ENCODE assay signal across 10 cellular contexts in genomic region chr6:33433001-33433559, GRCh38. TPM values are rescaled to one million over a fixed set of nuclear protein-coding genes. Genes with fewer than 3 reads are reported as not detected.
DNase-seq lines count a peak whose midpoint lies in the region; ATAC-seq and TF ChIP-seq lines count a peak whose summit lies in the region.
"Had no signal": no experiment of that assay in that cellular context is flagged by ENCODE, and none has a peak within 500 bp of the region (broad histone marks: within the 10 kb centered on the region; RNA-seq: fewer than 3 reads in every experiment).

No MANE protein-coding gene starts in this region.

- peaks cover 56% of the 10 kb centered on the region for H3F3A ChIP-seq in neural progenitor cell (ENCODE audit: low read depth)

- H3K9me3 ChIP-seq in Caco-2 (no peaks in the 10 kb centered on the region), KOPT-K1 (ENCODE audit: insufficient read depth, low read length, poor library complexity, severe bottlenecking) (no peaks in the 10 kb centered on the region), esophagus muscularis mucosa (no peaks in the 10 kb centered on the region), neural progenitor cell (ENCODE audit: low read depth) (no peaks in the 10 kb centered on the region), body of pancreas (no peaks in the 10 kb centered on the region)

- no peaks in the 10 kb centered on the region for H3K9me3 Mint-ChIP-seq in Caco-2 (ENCODE audit: unreplicated experiment)
- H3K9me3 Mint-ChIP-seq in neural progenitor cell: no peaks in the 10 kb centered on the region

- H3K4me1 Mint-ChIP-seq in Caco-2 (ENCODE audit: low read depth, unreplicated experiment) (peaks cover 25% of the 10 kb centered on the region), neural progenitor cell (peaks cover 64% of the 10 kb centered on the region)

- intact Hi-C loops in Caco-2 (cut with micrococcal nuclease; ENCODE audit: unreplicated experiment) (no loop called here), esophagus muscularis mucosa (cut with DNase I) (no loop called here), body of pancreas (cut with DNase I) (no loop called here)

- peaks cover 49% of the 10 kb centered on the region for H4K20me1 ChIP-seq in neural progenitor cell (ENCODE audit: low read depth)

- H3K4me3 ChIP-seq in Caco-2 (ENCODE audit: low read depth, low read length): no peak overlapping the region
- no peak overlapping the region for H3K4me3 ChIP-seq in esophagus muscularis mucosa
- peak overlapping the region; percentile 52 for H3K4me3 ChIP-seq in neural progenitor cell
- no peak overlapping the region for H3K4me3 ChIP-seq in body of pancreas

- H3K9ac ChIP-seq in neural progenitor cell: no peak overlapping the region

- TF ChIP-seq POLR2A in esophagus muscularis mucosa (IDR thresholded peaks at IDR 0.05; ENCODE audit: low read depth) (no peak), body of pancreas (IDR thresholded peaks at IDR 0.05) (no peak)

- peaks cover 45% of the 10 kb centered on the region for H3K4me1 ChIP-seq in Caco-2
- peaks cover 38 to 65% (median 61%) of the 10 kb centered on the region in 4 donors for H3K4me1 ChIP-seq in esophagus muscularis mucosa
- peaks cover 59% of the 10 kb centered on the region for H3K4me1 ChIP-seq in neural progenitor cell
- H3K4me1 ChIP-seq in body of pancreas: peaks cover 7% of the 10 kb centered on the region

- H3K27ac Mint-ChIP-seq in Caco-2 (ENCODE audit: unreplicated experiment): peak overlapping the region; percentile 75
- H3K27ac Mint-ChIP-seq in neural progenitor cell: peak overlapping the region; percentile 2

- H3K27me3 Mint-ChIP-seq in Caco-2 (ENCODE audit: insufficient read depth, unreplicated experiment) (no peaks in the 10 kb centered on the region), neural progenitor cell (ENCODE audit: insufficient read depth, low read depth) (peaks cover 8% of the 10 kb centered on the region)

- WGBS in esophagus muscularis mucosa: 100% methylated on average over 1 of the region's 1 CpG
- WGBS in body of pancreas, 2 donors: 89 to 94% methylated on average over 1 of the region's 1 CpG

- DNase-seq in Caco-2 (peak; percentile 46 to 58), esophagus muscularis mucosa (ENCODE audit: extremely low spot score) (no peak), neural progenitor cell (ENCODE audit: low spot score) (peak; percentile 35), body of pancreas (no peak), NCI-H345 treated with DMSO at 0.1 percent for 48 hours (lab: John Stamatoyannopoulos, UW; ENCODE audit: unreplicated experiment) (no peak)
- no peak for DNase-seq in stimulated activated CD4-positive, alpha-beta T cell treated with anti-CD3 and anti-CD28 coated beads, Interleukin-12 subunit alpha, Interleukin-12 subunit beta, amount 100 ng/mL, for 4 hours
- DNase-seq in stimulated activated CD4-positive, alpha-beta T cell treated with anti-CD3 and anti-CD28 coated beads, Interleukin-1b, Interleukin-23, amount 100 ng/mL, for 48 hours: no peak
- DNase-seq: activated CD8-positive, alpha-beta memory T cell treated with anti-CD3 and anti-CD28 coated beads for 24 hours; NCI-H345 had no signal

- no TSS peak for BruUV-seq in Caco-2 (replicated peaks; lab: Mats Ljungman, UMichigan)

- no peak for TF ChIP-seq EP300 in esophagus muscularis mucosa (IDR thresholded peaks at IDR 0.05)

- POLR2A ChIA-PET in Caco-2 (lab: Charles Lee): interaction anchor here (1.0 kb wide), 1 partner anchor 21 kb away, joined by 3 read pairs; no protein-coding TSS in a partner anchor

- CTCF ChIA-PET in Caco-2 (lab: Charles Lee): no interaction called here

- H3K36me3 ChIP-seq in Caco-2 (ENCODE audit: control insufficient read depth, insufficient read depth, low read length) (no peaks in the 10 kb centered on the region), KOPT-K1 (ENCODE audit: insufficient read depth, low read length) (peaks cover 38% of the 10 kb centered on the region), esophagus muscularis mucosa (peaks cover 24 to 32% (median 32%) of the 10 kb centered on the region in 4 donors), neural progenitor cell (peaks cover 11% of the 10 kb centered on the region), body of pancreas (replicated peaks in 1 of 2; ENCODE audit: insufficient read depth in 1 of 2, low read depth in 2 of 2) (no peaks in the 10 kb centered on the region)

- peaks cover 90% of the 10 kb centered on the region for H3K79me2 ChIP-seq in neural progenitor cell (ENCODE audit: low read depth)

- no peaks in the 10 kb centered on the region for H3K27me3 ChIP-seq in Caco-2 (replicated peaks; ENCODE audit: control insufficient read depth, insufficient read depth, low read length)
- no peaks in the 10 kb centered on the region for H3K27me3 ChIP-seq in esophagus muscularis mucosa
- no peaks in the 10 kb centered on the region for H3K27me3 ChIP-seq in neural progenitor cell
- no peaks in the 10 kb centered on the region for H3K27me3 ChIP-seq in body of pancreas

- H2AFZ ChIP-seq in neural progenitor cell (replicated peaks): no peak overlapping the region

- peak overlapping the region; percentile 7 for H3K4me3 Mint-ChIP-seq in Caco-2 (ENCODE audit: unreplicated experiment)
- peak overlapping the region; percentile 94 for H3K4me3 Mint-ChIP-seq in neural progenitor cell

- ATAC-seq in body of pancreas: no peak

- H3K4me2 ChIP-seq in neural progenitor cell: peak overlapping the region; percentile 97

- TF ChIP-seq CTCF in Caco-2 (IDR thresholded peaks at IDR 0.05; ENCODE audit: insufficient read depth in 1 of 2, low read depth in 1 of 2, low read length in 1 of 2, severe bottlenecking in 1 of 2, unreplicated experiment in 1 of 2) (no peak), esophagus muscularis mucosa (IDR thresholded peaks at IDR 0.05) (no peak), neural progenitor cell (IDR thresholded peaks at IDR 0.05) (no peak), body of pancreas (IDR thresholded peaks at IDR 0.05) (no peak)

- H3K27ac ChIP-seq in KOPT-K1 (ENCODE audit: low read depth, low read length, poor library complexity, severe bottlenecking): peak overlapping the region; percentile 83
- peak overlapping the region; percentile 13 to 77 (median 58) for H3K27ac ChIP-seq in esophagus muscularis mucosa (replicated peaks in 1 of 4)
- peak overlapping the region; percentile 82 for H3K27ac ChIP-seq in neural progenitor cell
- no peak overlapping the region for H3K27ac ChIP-seq in body of pancreas

- H3K36me3 Mint-ChIP-seq in Caco-2 (ENCODE audit: insufficient read depth, unreplicated experiment) (peaks cover 9% of the 10 kb centered on the region), neural progenitor cell (peaks cover 27% of the 10 kb centered on the region)

RNA-seq across cellular contexts. Expression of gene SYNGAP1, which starts 13.2 kb away (rescaled TPM):
- total RNA-seq in Caco-2 (2022) (17.1 and 18.3 TPM in 2 replicates), esophagus muscularis mucosa (10 to 100 TPM in 3 of 4 donors, 1 to 10 TPM in 1; 8.0 to 17.6 (median 13.2) TPM), neural progenitor cell (ENCODE audit: low replicate concordance) (14.1 and 29.7 TPM in 2 replicates), body of pancreas (1 to 10 TPM; 5.4 to 5.6 TPM)

RNA-seq across cellular contexts. Expression of gene CUTA, which starts 15.2 kb away (rescaled TPM):
- 166 and 177 TPM in 2 replicates for total RNA-seq in Caco-2 (2022)
- total RNA-seq in esophagus muscularis mucosa: 100 to 1,000 TPM; 109 to 136 (median 123) TPM
- 118 and 186 TPM in 2 replicates for total RNA-seq in neural progenitor cell (ENCODE audit: low replicate concordance)
- total RNA-seq in body of pancreas: 100 to 1,000 TPM in 1 of 2 donors, 10 to 100 TPM in 1; 87.7 to 126 TPM

RNA-seq across cellular contexts. Expression of gene ZBTB9, which starts 21.3 kb away (rescaled TPM):
- 11.4 and 12.5 TPM in 2 replicates for total RNA-seq in Caco-2 (2022)
- 1 to 10 TPM; 1.7 to 3.5 (median 3.0) TPM for total RNA-seq in esophagus muscularis mucosa
- 10.2 and 12.7 TPM in 2 replicates for total RNA-seq in neural progenitor cell (ENCODE audit: low replicate concordance)
- 1 to 10 TPM; 1.8 to 5.3 TPM for total RNA-seq in body of pancreas

RNA-seq across cellular contexts. Expression of gene PHF1, which starts 22.3 kb away (rescaled TPM):
- total RNA-seq in Caco-2 (2022): 23.6 and 26.4 TPM in 2 replicates
- total RNA-seq in esophagus muscularis mucosa: 10 to 100 TPM; 68.5 to 91.5 (median 84.9) TPM
- 25.6 and 55.8 TPM in 2 replicates for total RNA-seq in neural progenitor cell (ENCODE audit: low replicate concordance)
- total RNA-seq in body of pancreas: 10 to 100 TPM; 58.3 to 73.9 TPM

RNA-seq across cellular contexts. Expression of gene KIFC1, which starts 41.5 kb away (rescaled TPM):
- 65.3 and 65.4 TPM in 2 replicates for total RNA-seq in Caco-2 (2022)
- total RNA-seq in esophagus muscularis mucosa: 1 to 10 TPM in 1 of 4 donors, under 1 TPM in 2, not detected in 1; 0.39 to 1.1 (median 0.42) TPM
- total RNA-seq in neural progenitor cell (ENCODE audit: low replicate concordance): 93.9 and 179 TPM in 2 replicates
- under 1 TPM in 1 of 2 donors, not detected in 1; 0.66 TPM for total RNA-seq in body of pancreas

Comparison
In these comparisons a context has a peak if more than half of its experiments do, and no peak if none do; other contexts are left out.
1. DNase-seq: peak in Caco-2 (2 of 2) and neural progenitor cell (single experiment); none in esophagus muscularis mucosa (single experiment), body of pancreas (0 of 4), stimulated activated CD4-positive, alpha-beta T cell treated with anti-CD3 and anti-CD28 coated beads, Interleukin-12 subunit alpha, Interleukin-12 subunit beta, amount 100 ng/mL, for 4 hours (single experiment), stimulated activated CD4-positive, alpha-beta T cell treated with anti-CD3 and anti-CD28 coated beads, Interleukin-1b, Interleukin-23, amount 100 ng/mL, for 48 hours (single experiment) and NCI-H345 treated with DMSO at 0.1 percent for 48 hours (single experiment).
2. H3K27ac ChIP-seq: peak in KOPT-K1 (single experiment), esophagus muscularis mucosa (4 of 4) and neural progenitor cell (single experiment); none in body of pancreas (0 of 4).